ENCODE assay signal across 9 cellular contexts in genomic region chr6:76861403-76861802, GRCh38.
A peak's percentile ranks its signal among the peaks of the same experiment; 100 is the strongest.
DNase-seq lines count a peak whose midpoint lies in the region; ATAC-seq and TF ChIP-seq lines count a peak whose summit lies in the region.
"Had no signal": no experiment of that assay in that cellular context is flagged by ENCODE, and none has a peak within 500 bp of the region (broad histone marks: within the 10 kb centered on the region; RNA-seq: fewer than 3 reads in every experiment).

No MANE protein-coding gene starts in this region.

- peak; percentile 39 for TF ChIP-seq CTCF in GM10266 (IDR thresholded peaks at IDR 0.05; ENCODE audit: control insufficient read depth, insufficient read depth, low read depth, missing control alignments)

- H3K4me3 Mint-ChIP-seq in immature natural killer cell: no peak overlapping the region
- no peak overlapping the region for H3K4me3 Mint-ChIP-seq in effector memory CD8-positive, alpha-beta T cell

- peak; percentile 7 for DNase-seq in GM10266 (ENCODE audit: extremely low spot score)
- peak; percentile 18 for DNase-seq in LHCN-M2 (ENCODE audit: low read depth)
- no peak for DNase-seq in immature natural killer cell
- no peak for DNase-seq in substantia nigra (lab: John Stamatoyannopoulos, UW)
- no peak for DNase-seq in effector memory CD8-positive, alpha-beta T cell
- no peak for DNase-seq in activated CD4-positive, alpha-beta T cell treated with anti-CD3 and anti-CD28 coated beads for 4 hours

- no peak overlapping the region for H3K27ac ChIP-seq in substantia nigra (ENCODE audit: low read depth, low read length, poor library complexity, severe bottlenecking)

- no peak overlapping the region for H3K27ac Mint-ChIP-seq in immature natural killer cell
- no peak overlapping the region for H3K27ac Mint-ChIP-seq in effector memory CD8-positive, alpha-beta T cell

- H3K36me3 Mint-ChIP-seq in immature natural killer cell: no peaks in the 10 kb centered on the region
- no peaks in the 10 kb centered on the region for H3K36me3 Mint-ChIP-seq in effector memory CD8-positive, alpha-beta T cell (ENCODE audit: insufficient read depth)

- H3K4me1 Mint-ChIP-seq in immature natural killer cell: no peaks in the 10 kb centered on the region
- H3K4me1 Mint-ChIP-seq in effector memory CD8-positive, alpha-beta T cell (ENCODE audit: low read depth in 2 of 2): no peaks in the 10 kb centered on the region

- peaks cover 10 to 26% (median 13%) of the 10 kb centered on the region in 6 donors for H3K9me3 Mint-ChIP-seq in immature natural killer cell
- peaks cover 0 to 9% of the 10 kb centered on the region in 2 donors for H3K9me3 Mint-ChIP-seq in effector memory CD8-positive, alpha-beta T cell

- ATAC-seq in GM21447 (IDR thresholded peaks at IDR 0.05; ENCODE audit: unreplicated experiment) (peak; percentile 66), esophagus mucosa (peak; percentile 33)
- ATAC-seq in effector memory CD8-positive, alpha-beta T cell (replicated peaks): no peak
- ATAC-seq: K562 had no signal

- no peaks in the 10 kb centered on the region for H3K27me3 Mint-ChIP-seq in immature natural killer cell (ENCODE audit: low read depth in 3 of 3)
- H3K27me3 Mint-ChIP-seq in effector memory CD8-positive, alpha-beta T cell: no peaks in the 10 kb centered on the region

Comparison
In these comparisons a context has a peak if more than half of its experiments do, and no peak if none do; other contexts are left out.
1. DNase-seq: peak in GM10266 (single experiment) and LHCN-M2 (single experiment); none in immature natural killer cell (0 of 3), substantia nigra (0 of 49), effector memory CD8-positive, alpha-beta T cell (0 of 3) and activated CD4-positive, alpha-beta T cell treated with anti-CD3 and anti-CD28 coated beads for 4 hours (0 of 2).